ENCODE assay signal across 16 cellular contexts in genomic region chr4:8536467-8536866, GRCh38. TPM values are rescaled to one million over a fixed set of nuclear protein-coding genes. Genes with fewer than 3 reads are reported as not detected.
"Had no signal": no experiment of that assay in that cellular context is flagged by ENCODE, and none has a peak within 500 bp of the region (broad histone marks: within the 10 kb centered on the region; RNA-seq: fewer than 3 reads in every experiment).

No MANE protein-coding gene starts in this region.

- H3K27me3 ChIP-seq: dorsolateral prefrontal cortex, heart left ventricle, left lung, vagina had no signal

- H3K36me3 ChIP-seq: heart left ventricle, left lung, thoracic aorta, vagina had no signal

- H3K4me1 Mint-ChIP-seq: activated naive CD4-positive, alpha-beta T cell treated with anti-CD3 and anti-CD28 coated beads, Interleukin-2, amount 50 U/mL, for 24 hours had no signal

- H3K27ac Mint-ChIP-seq: activated naive CD4-positive, alpha-beta T cell treated with anti-CD3 and anti-CD28 coated beads, Interleukin-2, amount 50 U/mL, for 24 hours; naive thymus-derived CD4-positive, alpha-beta T cell; stimulated activated naive CD8-positive, alpha-beta T cell treated with anti-CD3 and anti-CD28 coated beads, Interleukin-15, amount 100 ng/mL, for 72 hours; T-helper 2 cell treated with Interferon-gamma antibody and Interleukin-4, amounts not matched to agents 5 μg/mL and 100 μg/mL, for 36 hours had no signal

- H3K27ac ChIP-seq: dorsolateral prefrontal cortex, heart left ventricle, thoracic aorta, vagina had no signal

- DNase-seq: activated CD4-positive, alpha-beta T cell treated with anti-CD3 and anti-CD28 coated beads, Interleukin-2, amount 50 U/mL, for 4 hours; activated T-cell treated with anti-CD3 and anti-CD28 coated beads, Interleukin-2, amount 50 U/mL, for 1 hour; foreskin melanocyte; islet precursor cell; midbrain; naive thymus-derived CD4-positive, alpha-beta T cell; stimulated activated CD4-positive, alpha-beta T cell treated with anti-CD3 and anti-CD28 coated beads, Interleukin-4, amount 100 ng/mL, for 4 hours; stimulated activated naive CD8-positive, alpha-beta T cell treated with anti-CD3 and anti-CD28 coated beads, Interleukin-15, amount 100 ng/mL, for 72 hours had no signal

- H3K4me3 ChIP-seq: dorsolateral prefrontal cortex, heart left ventricle, left lung, vagina had no signal

- H3K9me3 ChIP-seq: heart left ventricle, left lung, thoracic aorta, vagina had no signal

- H3K4me3 Mint-ChIP-seq: activated naive CD4-positive, alpha-beta T cell treated with anti-CD3 and anti-CD28 coated beads, Interleukin-2, amount 50 U/mL, for 24 hours; naive thymus-derived CD4-positive, alpha-beta T cell; stimulated activated naive CD8-positive, alpha-beta T cell treated with anti-CD3 and anti-CD28 coated beads, Interleukin-15, amount 100 ng/mL, for 72 hours; T-helper 2 cell treated with Interferon-gamma antibody and Interleukin-4, amounts not matched to agents 5 μg/mL and 100 μg/mL, for 36 hours had no signal

- H3K27me3 Mint-ChIP-seq: activated naive CD4-positive, alpha-beta T cell treated with anti-CD3 and anti-CD28 coated beads, Interleukin-2, amount 50 U/mL, for 24 hours had no signal

- H3K9me3 Mint-ChIP-seq: activated naive CD4-positive, alpha-beta T cell treated with anti-CD3 and anti-CD28 coated beads, Interleukin-2, amount 50 U/mL, for 24 hours had no signal

- H3K36me3 Mint-ChIP-seq: activated naive CD4-positive, alpha-beta T cell treated with anti-CD3 and anti-CD28 coated beads, Interleukin-2, amount 50 U/mL, for 24 hours had no signal

- ATAC-seq: activated CD4-positive, CD25-positive, alpha-beta regulatory T cell treated with anti-CD3 and anti-CD28 coated beads, Interleukin-2, amount 50 U/mL, for 24 hours; naive thymus-derived CD4-positive, alpha-beta T cell; stimulated activated naive CD8-positive, alpha-beta T cell treated with anti-CD3 and anti-CD28 coated beads, Interleukin-15, amount 100 ng/mL, for 72 hours had no signal

RNA-seq across cellular contexts. Expression of gene GPR78, which starts 43.7 kb away (rescaled TPM):
- total RNA-seq: naive thymus-derived CD4-positive, alpha-beta T cell; thoracic aorta had no signal
- polyA plus RNA-seq: heart left ventricle; naive thymus-derived CD4-positive, alpha-beta T cell had no signal

RNA-seq across cellular contexts. Expression of gene CPZ, which starts 56.1 kb away (rescaled TPM):
- total RNA-seq: naive thymus-derived CD4-positive, alpha-beta T cell had no signal
- polyA plus RNA-seq: naive thymus-derived CD4-positive, alpha-beta T cell had no signal
